Comparison of ENCODE assay signal across 20 cellular contexts in the genomic region with DNA sequence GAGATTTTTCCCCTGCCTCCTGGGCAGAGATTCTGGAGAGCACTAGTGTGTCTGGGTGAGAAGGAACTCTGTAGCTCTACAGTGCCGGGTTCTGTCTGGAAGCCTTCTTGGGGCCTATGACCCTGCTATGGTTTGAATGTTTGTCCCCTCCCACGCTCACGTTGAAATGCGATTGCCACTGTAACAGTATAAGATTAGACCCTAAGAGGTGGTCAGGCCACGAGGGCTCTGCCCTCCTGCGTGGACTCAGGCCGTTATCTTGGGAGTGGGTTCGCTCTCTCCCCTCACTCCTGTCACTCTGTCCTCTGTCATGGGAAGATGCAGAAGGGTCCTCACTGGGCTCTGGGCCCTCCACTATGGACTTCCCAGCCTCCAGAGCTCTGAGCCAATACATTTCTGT. TPM values are rescaled to one million over a fixed set of nuclear protein-coding genes. Genes with fewer than 3 reads are reported as not detected.
DNase-seq lines count a peak whose midpoint lies in the region; ATAC-seq, FAIRE-seq and TF ChIP-seq lines count a peak whose summit lies in the region.
"Had no signal": no experiment of that assay in that cellular context is flagged by ENCODE, and none has a peak within 500 bp of the region (broad histone marks: within the 10 kb centered on the region; RNA-seq: fewer than 3 reads in every experiment).

No MANE protein-coding gene starts in this region.

- TF ChIP-seq CTCF in HCT116 (IDR thresholded peaks at IDR 0.05 in 2 of 3, conservative IDR thresholded peaks at IDR 0.05 in 1 of 3; ENCODE audit: borderline replicate concordance in 1 of 3, insufficient read depth in 1 of 3, low read depth in 2 of 3, low read length in 2 of 3): no peak

- no peak overlapping the region for H3K9ac ChIP-seq in HCT116 (ENCODE audit: low read length)

- no peaks in the 10 kb centered on the region for H3K27me3 ChIP-seq in HCT116 (ENCODE audit: insufficient read depth, low read length)
- H3K27me3 ChIP-seq: suprapubic skin had no signal

- no peak for TF ChIP-seq POLR2A in HCT116 (IDR thresholded peaks at IDR 0.05; ENCODE audit: borderline replicate concordance, extremely low read depth, insufficient read depth, insufficient read length)

- H3K27me3 Mint-ChIP-seq in activated T-helper 2 cell treated with anti-CD3 and anti-CD28 coated beads, Interferon-gamma antibody, Interleukin-2, Interleukin-4, amounts not matched to agents 10 μg/mL and 5 μg/mL and 100 μg/mL, durations not matched to agents 14 hours and 24 hours and 36 hours (ENCODE audit: low read depth): no peaks in the 10 kb centered on the region

- no peak overlapping the region for H3K4me2 ChIP-seq in HCT116 (ENCODE audit: low read length)

- no peak overlapping the region for H3K27ac ChIP-seq in HCT116 (ENCODE audit: low read depth, low read length)

- CTCF ChIA-PET in HCT116 (lab: Charles Lee): interaction anchor here (1.2 kb wide), 1 partner anchor 14 kb away, joined by 3 read pairs; no protein-coding TSS in a partner anchor

- peaks cover 16% of the 10 kb centered on the region for H3K4me1 Mint-ChIP-seq in activated T-helper 2 cell treated with anti-CD3 and anti-CD28 coated beads, Interferon-gamma antibody, Interleukin-2, Interleukin-4, amounts not matched to agents 10 μg/mL and 5 μg/mL and 100 μg/mL, durations not matched to agents 14 hours and 24 hours and 36 hours (ENCODE audit: low read depth)

- DNase-seq in HCT116 (ENCODE audit: low read depth, low spot score): no peak
- no peak for DNase-seq in activated T-helper 2 cell treated with anti-CD3 and anti-CD28 coated beads, Interferon-gamma antibody, Interleukin-2, Interleukin-4, amounts not matched to agents 10 μg/mL and 5 μg/mL and 100 μg/mL, durations not matched to agents 14 hours and 24 hours and 36 hours (ENCODE audit: low spot score)
- DNase-seq in mesenteric fat pad (ENCODE audit: low spot score): peak; percentile 49
- DNase-seq in stimulated activated CD8-positive, alpha-beta memory T cell treated with anti-CD3 and anti-CD28 coated beads, Interleukin-4, amount 100 ng/mL, for 48 hours: peak; percentile 19
- DNase-seq in stimulated activated naive CD4-positive, alpha-beta T cell treated with Interleukin-2 at 50 U/mL for 16 hours (lab: John Stamatoyannopoulos, UW): no peak
- DNase-seq in EL: no peak
- DNase-seq in NCI-H2081 (lab: John Stamatoyannopoulos, UW): no peak
- no peak for DNase-seq in HTR-8/SVneo (ENCODE audit: insufficient read length, low spot score)
- DNase-seq: activated T-cell treated with anti-CD3 and anti-CD28 coated beads for 4 hours, NCI-H1930, NCI-H524 treated with DMSO at 0.1 percent for 48 hours, OCI-M1, T1000 had no signal

- no peak for ATAC-seq in HCT116

- FAIRE-seq in HTR-8/SVneo (lab: Jason Lieb, UNC): no peak
- FAIRE-seq: endometrium, H1 had no signal

- POLR2A ChIA-PET in HCT116 (lab: Charles Lee): no interaction called here

- peak overlapping the region; percentile 26 for H3K4me3 Mint-ChIP-seq in activated T-helper 2 cell treated with anti-CD3 and anti-CD28 coated beads, Interferon-gamma antibody, Interleukin-2, Interleukin-4, amounts not matched to agents 10 μg/mL and 5 μg/mL and 100 μg/mL, durations not matched to agents 14 hours and 24 hours and 36 hours (ENCODE audit: low read depth)

- H2AFZ ChIP-seq in HCT116 (ENCODE audit: low read depth, low read length, poor library complexity, severe bottlenecking): no peak overlapping the region

- peaks cover 9 to 23% of the 10 kb centered on the region in 2 experiments; a peak in 3 of 4 replicates for H3K4me1 ChIP-seq in HCT116 (ENCODE audit: control insufficient read depth in 1 of 2, insufficient read depth in 2 of 2, low read length in 2 of 2)

- intact Hi-C loops in HCT116 (cut with micrococcal nuclease): no loop called here
- intact Hi-C loops in activated T-helper 2 cell treated with anti-CD3 and anti-CD28 coated beads, Interferon-gamma antibody, Interleukin-2, Interleukin-4, amounts not matched to agents 10 μg/mL and 5 μg/mL and 100 μg/mL, durations not matched to agents 14 hours and 24 hours and 36 hours (cut with micrococcal nuclease): no loop called here

- H3K9me3 ChIP-seq in HCT116 (ENCODE audit: control insufficient read depth in 1 of 2, insufficient read depth in 1 of 2, low read depth in 1 of 2, low read length in 2 of 2): no peaks in the 10 kb centered on the region
- H3K9me3 ChIP-seq: suprapubic skin had no signal

- peaks cover 8% of the 10 kb centered on the region; the same call in 1 of the 2 replicates for H4K20me1 ChIP-seq in HCT116 (ENCODE audit: insufficient read depth)

- peaks cover 42% of the 10 kb centered on the region for H3K79me2 ChIP-seq in HCT116 (ENCODE audit: insufficient read depth, low read length)

- peaks cover 14 to 30% of the 10 kb centered on the region in 2 experiments; a peak in 3 of 4 replicates for H3K36me3 ChIP-seq in HCT116 (ENCODE audit: control insufficient read depth in 1 of 2, insufficient read depth in 2 of 2, low read length in 2 of 2)

- TF ChIP-seq RAD21 in HCT116 (IDR thresholded peaks at IDR 0.05; ENCODE audit: low read depth): no peak

- H3K9me3 Mint-ChIP-seq in activated T-helper 2 cell treated with anti-CD3 and anti-CD28 coated beads, Interferon-gamma antibody, Interleukin-2, Interleukin-4, amounts not matched to agents 10 μg/mL and 5 μg/mL and 100 μg/mL, durations not matched to agents 14 hours and 24 hours and 36 hours: no peaks in the 10 kb centered on the region

- BruUV-seq in HCT116 (replicated peaks; lab: Mats Ljungman, UMichigan): TSS peak; percentile 21

- no peak overlapping the region for H3K27ac Mint-ChIP-seq in activated T-helper 2 cell treated with anti-CD3 and anti-CD28 coated beads, Interferon-gamma antibody, Interleukin-2, Interleukin-4, amounts not matched to agents 10 μg/mL and 5 μg/mL and 100 μg/mL, durations not matched to agents 14 hours and 24 hours and 36 hours

- peaks cover 29% of the 10 kb centered on the region for H3K36me3 Mint-ChIP-seq in activated T-helper 2 cell treated with anti-CD3 and anti-CD28 coated beads, Interferon-gamma antibody, Interleukin-2, Interleukin-4, amounts not matched to agents 10 μg/mL and 5 μg/mL and 100 μg/mL, durations not matched to agents 14 hours and 24 hours and 36 hours (ENCODE audit: low read depth)

- no peak overlapping the region for H3K4me3 ChIP-seq in HCT116 (replicated peaks in 1 of 2; ENCODE audit: low read depth in 1 of 2, low read length in 2 of 2)
- H3K4me3 ChIP-seq: suprapubic skin had no signal

- no peaks in the 10 kb centered on the region for H3K9me2 ChIP-seq in HCT116 (ENCODE audit: insufficient read depth)

- RAD21 ChIA-PET in HCT116 (lab: Charles Lee; ENCODE audit: low non-redundant PET in 1 of 2, low total read pairs in 2 of 2, uncharacterized antibody in 2 of 2, unreplicated experiment in 2 of 2): interaction anchor here in 1 of 2 experiments (1.1 kb wide), 1 partner anchor 40 kb away, joined by 3 read pairs; no protein-coding TSS in a partner anchor

TF ChIP-seq in HCT116, 20 proteins besides CTCF, POLR2A, EP300 and RAD21:
- TF ChIP-seq CBX3 (IDR thresholded peaks at IDR 0.05; ENCODE audit: low read depth): no peak

RNA-seq across cellular contexts. Expression of a gene that starts 3.5 kb away (rescaled TPM):
- total RNA-seq in HCT116 (2021; ENCODE audit: unreplicated experiment) (19.5 TPM), mesenteric fat pad (51.8 TPM)
- polyA plus RNA-seq in HCT116 (2012): 10.5 and 11.1 TPM in 2 replicates
- 24.6 and 24.9 TPM in 2 replicates for total RNA-seq in activated T-helper 2 cell treated with anti-CD3 and anti-CD28 coated beads, Interferon-gamma antibody, Interleukin-2, Interleukin-4, amounts not matched to agents 10 μg/mL and 5 μg/mL and 100 μg/mL, durations not matched to agents 14 hours and 24 hours and 36 hours

RNA-seq across cellular contexts. Expression of a gene that starts 9.6 kb away (rescaled TPM):
- total RNA-seq in HCT116 (2021; ENCODE audit: unreplicated experiment) (14.7 TPM), mesenteric fat pad (not detected)
- 14.2 and 16.3 TPM in 2 replicates for polyA plus RNA-seq in HCT116 (2012)
- total RNA-seq in activated T-helper 2 cell treated with anti-CD3 and anti-CD28 coated beads, Interferon-gamma antibody, Interleukin-2, Interleukin-4, amounts not matched to agents 10 μg/mL and 5 μg/mL and 100 μg/mL, durations not matched to agents 14 hours and 24 hours and 36 hours: 0.16 TPM in 2 replicates
- total RNA-seq: fibroblast of villous mesenchyme, HT1080, pulmonary artery endothelial cell, SK-MEL-5 had no signal

RNA-seq across cellular contexts. Expression of a gene that starts 56.5 kb away (rescaled TPM):
- total RNA-seq in HCT116 (2021; ENCODE audit: unreplicated experiment) (not detected), mesenteric fat pad (not detected)
- polyA plus RNA-seq in HCT116 (2012): 0.20 and 0.39 TPM in 2 replicates
- total RNA-seq in activated T-helper 2 cell treated with anti-CD3 and anti-CD28 coated beads, Interferon-gamma antibody, Interleukin-2, Interleukin-4, amounts not matched to agents 10 μg/mL and 5 μg/mL and 100 μg/mL, durations not matched to agents 14 hours and 24 hours and 36 hours: 0.64 and 0.96 TPM in 2 replicates
- total RNA-seq: HT1080 had no signal

RNA-seq across cellular contexts. Expression of a gene that starts 56.6 kb away (rescaled TPM):
- total RNA-seq in HCT116 (2021; ENCODE audit: unreplicated experiment) (28.5 TPM), mesenteric fat pad (71.8 TPM)
- 10.1 and 14.0 TPM in 2 replicates for polyA plus RNA-seq in HCT116 (2012)
- 85.0 and 94.0 TPM in 2 replicates for total RNA-seq in activated T-helper 2 cell treated with anti-CD3 and anti-CD28 coated beads, Interferon-gamma antibody, Interleukin-2, Interleukin-4, amounts not matched to agents 10 μg/mL and 5 μg/mL and 100 μg/mL, durations not matched to agents 14 hours and 24 hours and 36 hours

Comparison
In these comparisons a context has a peak if more than half of its experiments do, and no peak if none do; other contexts are left out.
1. DNase-seq: peak in mesenteric fat pad (single experiment) and stimulated activated CD8-positive, alpha-beta memory T cell treated with anti-CD3 and anti-CD28 coated beads, Interleukin-4, amount 100 ng/mL, for 48 hours (single experiment); none in HCT116 (single experiment), activated T-helper 2 cell treated with anti-CD3 and anti-CD28 coated beads, Interferon-gamma antibody, Interleukin-2, Interleukin-4, amounts not matched to agents 10 μg/mL and 5 μg/mL and 100 μg/mL, durations not matched to agents 14 hours and 24 hours and 36 hours (single experiment), stimulated activated naive CD4-positive, alpha-beta T cell treated with Interleukin-2 at 50 U/mL for 16 hours (single experiment), EL (single experiment), NCI-H2081 (0 of 2) and HTR-8/SVneo (single experiment).
2. RNA of a gene that starts 9.6 kb away (total RNA-seq): 14.7 TPM in HCT116 (single experiment); 0.16 TPM in activated T-helper 2 cell treated with anti-CD3 and anti-CD28 coated beads, Interferon-gamma antibody, Interleukin-2, Interleukin-4, amounts not matched to agents 10 μg/mL and 5 μg/mL and 100 μg/mL, durations not matched to agents 14 hours and 24 hours and 36 hours and not detected in mesenteric fat pad (single experiment); every median in the first group is over 10 times any median in the second.